ENCODE assay signal across 35 cellular contexts in the genomic region with DNA sequence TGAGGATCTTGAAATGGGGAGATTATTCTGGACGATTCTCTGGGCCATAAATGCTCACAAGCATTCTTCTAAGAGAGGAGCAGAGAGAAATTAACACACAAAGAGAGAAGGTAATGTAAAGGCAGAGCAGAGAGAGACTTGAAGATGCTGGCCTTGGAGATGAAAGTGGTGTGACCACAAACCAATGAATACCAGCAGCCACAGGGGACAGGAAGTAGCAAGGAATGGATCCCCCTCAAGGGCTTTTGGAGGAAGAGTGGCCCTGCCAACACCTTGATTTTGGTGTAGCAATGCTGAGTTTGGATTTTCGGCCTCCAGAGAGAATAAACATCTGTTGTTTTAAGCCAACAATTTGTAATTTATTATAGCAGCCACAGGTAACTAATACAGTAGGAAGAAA.
"Had no signal": no experiment of that assay in that cellular context is flagged by ENCODE, and none has a peak within 500 bp of the region (broad histone marks: within the 10 kb centered on the region; RNA-seq: fewer than 3 reads in every experiment).

No MANE protein-coding gene starts in this region.

- H3K9me3 ChIP-seq: MG63 had no signal

- H3K4me3 ChIP-seq: MG63 had no signal

- H3K27ac ChIP-seq: KMS-11 had no signal

- H3K27me3 ChIP-seq: MG63 had no signal

- DNase-seq: Karpas-422, Kasumi-1, KG1, MG63, MV-4-11, NCI-H1048, NCI-H1092, NCI-H1092 treated with DMSO at 0.1 percent for 48 hours, NCI-H1105, NCI-H1105 treated with DMSO at 0.1 percent for 48 hours, NCI-H1417, NCI-H1417 treated with DMSO at 0.1 percent for 48 hours, NCI-H1436, NCI-H1436 treated with DMSO at 0.1 percent for 48 hours, NCI-H146, NCI-H1694, NCI-H1694 treated with DMSO at 0.1 percent for 48 hours, NCI-H187, NCI-H187 treated with DMSO at 0.1 percent for 48 hours, NCI-H1930, NCI-H2029, NCI-H2029 treated with DMSO at 0.1 percent for 48 hours, NCI-H2081, NCI-H2081 treated with DMSO at 0.1 percent for 48 hours, NCI-H2107, NCI-H2171, NCI-H2171 treated with DMSO at 0.1 percent for 48 hours, NCI-H2227 treated with DMSO at 0.1 percent for 48 hours, NCI-H226, NCI-H345, NCI-H446, NCI-H446 treated with DMSO at 0.1 percent for 48 hours, NCI-H510A, NCI-H510A treated with DMSO at 0.1 percent for 48 hours had no signal

- H3K36me3 ChIP-seq: MG63 had no signal

- H3K9ac ChIP-seq: KMS-11 had no signal

- H3K4me2 ChIP-seq: KMS-11 had no signal
